ENCODE assay signal across 1 cellular context in the genomic region with DNA sequence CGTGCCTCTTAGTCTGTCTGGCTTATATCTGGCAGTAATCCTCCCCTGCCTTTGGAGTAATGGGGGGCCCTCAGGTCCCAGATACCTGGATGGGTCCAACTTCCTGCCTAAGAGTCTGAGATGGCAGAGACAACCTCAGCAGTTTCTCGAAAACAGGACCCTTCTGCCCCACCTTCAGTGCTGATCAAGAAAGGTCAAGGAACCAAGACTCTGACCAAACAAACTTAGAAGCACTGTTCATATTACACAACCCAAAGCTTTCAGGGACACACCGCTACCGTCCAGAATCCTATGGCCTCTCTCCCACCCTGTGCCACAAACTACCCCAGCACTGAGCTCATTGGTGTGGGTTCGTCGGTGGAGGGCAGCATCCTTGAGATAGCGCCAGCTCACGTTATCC.
TF ChIP-seq lines count a peak whose summit lies in the region.

No MANE protein-coding gene starts in this region.

TF ChIP-seq in WTC11, 78 proteins besides CTCF, POLR2A, EP300 and RAD21:
- TF ChIP-seq JAZF1 (CRISPR knock-in tag; IDR thresholded peaks at IDR 0.05) = no peak
- TF ChIP-seq USF1 (CRISPR knock-in tag; IDR thresholded peaks at IDR 0.05) = no peak
- TF ChIP-seq CBFB (CRISPR knock-in tag; IDR thresholded peaks at IDR 0.05; ENCODE audit: low read depth) = no peak
- TF ChIP-seq, protein P1, sequence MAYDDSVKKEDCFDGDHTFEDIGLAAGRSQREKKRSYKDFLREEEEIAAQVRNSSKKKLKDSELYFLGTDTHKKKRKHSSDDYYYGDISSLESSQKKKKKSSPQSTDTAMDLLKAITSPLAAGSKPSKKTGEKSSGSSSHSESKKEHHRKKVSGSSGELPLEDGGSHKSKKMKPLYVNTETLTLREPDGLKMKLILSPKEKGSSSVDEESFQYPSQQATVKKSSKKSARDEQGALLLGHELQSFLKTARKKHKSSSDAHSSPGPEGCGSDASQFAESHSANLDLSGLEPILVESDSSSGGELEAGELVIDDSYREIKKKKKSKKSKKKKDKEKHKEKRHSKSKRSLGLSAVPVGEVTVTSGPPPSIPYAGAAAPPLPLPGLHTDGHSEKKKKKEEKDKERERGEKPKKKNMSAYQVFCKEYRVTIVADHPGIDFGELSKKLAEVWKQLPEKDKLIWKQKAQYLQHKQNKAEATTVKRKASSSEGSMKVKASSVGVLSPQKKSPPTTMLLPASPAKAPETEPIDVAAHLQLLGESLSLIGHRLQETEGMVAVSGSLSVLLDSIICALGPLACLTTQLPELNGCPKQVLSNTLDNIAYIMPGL (CRISPR knock-in tag; IDR thresholded peaks at IDR 0.05) = no peak
- TF ChIP-seq TP53 (CRISPR knock-in tag; IDR thresholded peaks at IDR 0.05) = no peak
- TF ChIP-seq MYBL2 (CRISPR knock-in tag; IDR thresholded peaks at IDR 0.05) = no peak
- no peak for TF ChIP-seq PRDM15 (CRISPR knock-in tag; IDR thresholded peaks at IDR 0.05)
- TF ChIP-seq ZNF232 (CRISPR knock-in tag; IDR thresholded peaks at IDR 0.05) = no peak
- TF ChIP-seq, protein P2, sequence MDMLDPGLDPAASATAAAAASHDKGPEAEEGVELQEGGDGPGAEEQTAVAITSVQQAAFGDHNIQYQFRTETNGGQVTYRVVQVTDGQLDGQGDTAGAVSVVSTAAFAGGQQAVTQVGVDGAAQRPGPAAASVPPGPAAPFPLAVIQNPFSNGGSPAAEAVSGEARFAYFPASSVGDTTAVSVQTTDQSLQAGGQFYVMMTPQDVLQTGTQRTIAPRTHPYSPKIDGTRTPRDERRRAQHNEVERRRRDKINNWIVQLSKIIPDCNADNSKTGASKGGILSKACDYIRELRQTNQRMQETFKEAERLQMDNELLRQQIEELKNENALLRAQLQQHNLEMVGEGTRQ (CRISPR knock-in tag; IDR thresholded peaks at IDR 0.05) = no peak
